Comparison of ENCODE assay signal across 9 cellular contexts in genomic region chrX:129953334-129953648, GRCh38. TPM values are rescaled to one million over a fixed set of nuclear protein-coding genes. Genes with fewer than 3 reads are reported as not detected.
DNase-seq lines count a peak whose midpoint lies in the region; ATAC-seq and TF ChIP-seq lines count a peak whose summit lies in the region.
"Had no signal": no experiment of that assay in that cellular context is flagged by ENCODE, and none has a peak within 500 bp of the region (broad histone marks: within the 10 kb centered on the region; RNA-seq: fewer than 3 reads in every experiment).

No MANE protein-coding gene starts in this region.

- CTCF ChIA-PET in SK-N-SH (lab: Yijun Ruan, JAX) = interaction anchor here (1.0 kb wide), 1 partner anchor 107 kb away, joined by 3 read pairs; no protein-coding TSS in a partner anchor

- peak overlapping the region; percentile 19 for H3K4me3 ChIP-seq in CD4-positive, CD25-positive, alpha-beta regulatory T cell (ENCODE audit: low read depth, low read length)
- H3K4me3 ChIP-seq in HUES64 (ENCODE audit: low read length) (peak overlapping the region; percentile 55), colonic mucosa (peak overlapping the region; percentile 17), neural progenitor cell (peak overlapping the region; percentile 43), SK-N-SH (ENCODE audit: low read depth in 2 of 2, low read length in 1 of 2) (no peak overlapping the region)

- no peak overlapping the region for H3K9ac ChIP-seq in HUES64 (ENCODE audit: low read depth, low read length)
- H3K9ac ChIP-seq in colonic mucosa (ENCODE audit: low read depth in 2 of 2, low read length in 2 of 2) = no peak overlapping the region
- no peak overlapping the region for H3K9ac ChIP-seq in neural progenitor cell
- no peak overlapping the region for H3K9ac ChIP-seq in SK-N-SH

- H3K36me3 ChIP-seq in CD4-positive, CD25-positive, alpha-beta regulatory T cell (ENCODE audit: control insufficient read depth, insufficient read depth, low read length) = no peaks in the 10 kb centered on the region
- H3K36me3 ChIP-seq in HUES64 (ENCODE audit: insufficient read depth, low read length) = no peaks in the 10 kb centered on the region
- H3K36me3 ChIP-seq in colonic mucosa = no peaks in the 10 kb centered on the region
- H3K36me3 ChIP-seq in neural progenitor cell = no peaks in the 10 kb centered on the region
- no peaks in the 10 kb centered on the region for H3K36me3 ChIP-seq in SK-N-SH (replicated peaks in 1 of 2; ENCODE audit: control insufficient read depth in 1 of 2, insufficient read depth in 2 of 2, low read length in 1 of 2)

- POLR2A ChIA-PET in SK-N-SH (lab: Yijun Ruan, JAX) = no interaction called here

- no peaks in the 10 kb centered on the region for H3K27me3 ChIP-seq in CD4-positive, CD25-positive, alpha-beta regulatory T cell (ENCODE audit: control insufficient read depth, insufficient read depth, low read length)
- peaks cover 71% of the 10 kb centered on the region for H3K27me3 ChIP-seq in HUES64 (ENCODE audit: insufficient read depth, low read length)
- H3K27me3 ChIP-seq in colonic mucosa = no peaks in the 10 kb centered on the region
- H3K27me3 ChIP-seq in neural progenitor cell = peaks cover 25% of the 10 kb centered on the region
- peaks cover 54% of the 10 kb centered on the region for H3K27me3 ChIP-seq in SK-N-SH (ENCODE audit: insufficient read depth)

- H3K4me2 ChIP-seq in neural progenitor cell (peak overlapping the region; percentile 71), SK-N-SH (no peak overlapping the region)

- no peak for TF ChIP-seq EP300 in SK-N-SH (IDR thresholded peaks at IDR 0.05; ENCODE audit: borderline replicate concordance in 1 of 2, low read depth in 1 of 2, low read length in 1 of 2)

- peaks cover 4% of the 10 kb centered on the region for H3K36me3 Mint-ChIP-seq in CD4-positive, CD25-positive, alpha-beta regulatory T cell
- no peaks in the 10 kb centered on the region for H3K36me3 Mint-ChIP-seq in neural progenitor cell

- ATAC-seq in CD4-positive, CD25-positive, alpha-beta regulatory T cell (ENCODE audit: low read depth in 2 of 2) = no peak
- ATAC-seq: HepG2 had no signal

- H3K4me3 Mint-ChIP-seq in CD4-positive, CD25-positive, alpha-beta regulatory T cell = peak overlapping the region; percentile 35 to 88 (median 72)
- H3K4me3 Mint-ChIP-seq in neural progenitor cell = peak overlapping the region; percentile 80

- peak overlapping the region; percentile 20 to 69 (median 29) for H3K27ac Mint-ChIP-seq in CD4-positive, CD25-positive, alpha-beta regulatory T cell
- peak overlapping the region; percentile 54 for H3K27ac Mint-ChIP-seq in neural progenitor cell

- no peaks in the 10 kb centered on the region for H3K9me2 ChIP-seq in SK-N-SH

- H2AFZ ChIP-seq in neural progenitor cell (replicated peaks) (no peak overlapping the region), SK-N-SH (ENCODE audit: low read depth) (no peak overlapping the region)

- intact Hi-C loops in colonic mucosa (cut with DNase I) = no loop called here

- DNase-seq in CD4-positive, CD25-positive, alpha-beta regulatory T cell = no peak
- DNase-seq in colonic mucosa (no peak), neural progenitor cell (ENCODE audit: low spot score) (no peak), AG08395 (ENCODE audit: low spot score) (no peak), CD1c-positive myeloid dendritic cell (ENCODE audit: extremely low spot score) (no peak), NOMO-1 treated with DMSO at 0.1 percent for 48 hours (lab: John Stamatoyannopoulos, UW; ENCODE audit: unreplicated experiment) (no peak), SK-N-SH (no peak)

- H4K20me1 ChIP-seq in neural progenitor cell (ENCODE audit: low read depth) (no peaks in the 10 kb centered on the region), SK-N-SH (ENCODE audit: insufficient read depth) (no peaks in the 10 kb centered on the region)

- no peak for TF ChIP-seq RAD21 in SK-N-SH (IDR thresholded peaks at IDR 0.05; ENCODE audit: low read length)

- H3K9me3 ChIP-seq in CD4-positive, CD25-positive, alpha-beta regulatory T cell (ENCODE audit: control insufficient read depth in 2 of 2, low read length in 2 of 2) = no peaks in the 10 kb centered on the region
- no peaks in the 10 kb centered on the region for H3K9me3 ChIP-seq in HUES64 (ENCODE audit: insufficient read depth, low read depth, low read length)
- no peaks in the 10 kb centered on the region for H3K9me3 ChIP-seq in colonic mucosa
- H3K9me3 ChIP-seq in neural progenitor cell (ENCODE audit: low read depth) = no peaks in the 10 kb centered on the region
- H3K9me3 ChIP-seq in SK-N-SH = no peaks in the 10 kb centered on the region

- peaks cover 14% of the 10 kb centered on the region for H3K4me1 ChIP-seq in CD4-positive, CD25-positive, alpha-beta regulatory T cell (ENCODE audit: control insufficient read depth, insufficient read depth, low read length, poor library complexity, severe bottlenecking)
- H3K4me1 ChIP-seq in HUES64 (ENCODE audit: insufficient read depth, low read length) (peaks cover 15% of the 10 kb centered on the region; the same call in 1 of the 2 replicates), colonic mucosa (no peaks in the 10 kb centered on the region), neural progenitor cell (peaks cover 16% of the 10 kb centered on the region), SK-N-SH (ENCODE audit: control insufficient read depth in 1 of 2, insufficient read depth in 2 of 2, low read depth in 1 of 2, low read length in 1 of 2) (peaks cover 0 to 6% of the 10 kb centered on the region in 2 experiments; a peak in 1 of 4 replicates)

- WGBS in HUES64 = 0% methylated on average over 17 of the region's 18 CpGs
- WGBS in SK-N-SH (ENCODE audit: low lambda C conversion rate) = 59% methylated on average over 9 of the region's 18 CpGs

- peaks cover 5 to 20% (median 11%) of the 10 kb centered on the region in 4 donors for H3K4me1 Mint-ChIP-seq in CD4-positive, CD25-positive, alpha-beta regulatory T cell
- peaks cover 55% of the 10 kb centered on the region for H3K4me1 Mint-ChIP-seq in neural progenitor cell

- H3F3A ChIP-seq in neural progenitor cell (ENCODE audit: low read depth) (peaks cover 47% of the 10 kb centered on the region), SK-N-SH (replicated peaks; ENCODE audit: insufficient read depth) (peaks cover 2% of the 10 kb centered on the region)

- H3K27ac ChIP-seq in CD4-positive, CD25-positive, alpha-beta regulatory T cell (ENCODE audit: insufficient read depth, low read length, poor library complexity, severe bottlenecking) = peak overlapping the region; percentile 63
- H3K27ac ChIP-seq in HUES64 (ENCODE audit: low read depth, low read length) (no peak overlapping the region), colonic mucosa (no peak overlapping the region), neural progenitor cell (no peak overlapping the region), SK-N-SH (ENCODE audit: low read depth in 2 of 2, low read length in 1 of 2) (no peak overlapping the region)

- TF ChIP-seq CTCF in colonic mucosa (IDR thresholded peaks at IDR 0.05) (no peak), neural progenitor cell (IDR thresholded peaks at IDR 0.05) (no peak), SK-N-SH (IDR thresholded peaks at IDR 0.05) (no peak)

- H3K9me3 Mint-ChIP-seq in CD4-positive, CD25-positive, alpha-beta regulatory T cell = peaks cover 0 to 2% (median 0%) of the 10 kb centered on the region in 7 donors
- no peaks in the 10 kb centered on the region for H3K9me3 Mint-ChIP-seq in neural progenitor cell

- no peaks in the 10 kb centered on the region for H3K79me2 ChIP-seq in neural progenitor cell (ENCODE audit: low read depth)
- H3K79me2 ChIP-seq in SK-N-SH (ENCODE audit: insufficient read depth) = no peaks in the 10 kb centered on the region

- H3K27me3 Mint-ChIP-seq in CD4-positive, CD25-positive, alpha-beta regulatory T cell = peaks cover 6% of the 10 kb centered on the region
- peaks cover 24% of the 10 kb centered on the region for H3K27me3 Mint-ChIP-seq in neural progenitor cell (ENCODE audit: insufficient read depth, low read depth)

TF ChIP-seq in SK-N-SH, 30 proteins besides CTCF, POLR2A, EP300 and RAD21 (continues in another document):
- TF ChIP-seq TEAD4 (IDR thresholded peaks at IDR 0.05; ENCODE audit: borderline replicate concordance, insufficient read depth) (no peak), YY1 (IDR thresholded peaks at IDR 0.05; ENCODE audit: low read depth) (no peak), GATA2 (CRISPR knock-in tag; IDR thresholded peaks at IDR 0.05) (no peak), IRF3 (IDR thresholded peaks at IDR 0.05; ENCODE audit: low read depth, low read length) (no peak)

RNA-seq across cellular contexts. Expression of gene BCORL1, which starts 29.1 kb away (rescaled TPM):
- 5.5 TPM for total RNA-seq in CD4-positive, CD25-positive, alpha-beta regulatory T cell
- polyA plus RNA-seq in CD4-positive, CD25-positive, alpha-beta regulatory T cell = 1 to 10 TPM in 2 of 4 donors, under 1 TPM in 2; 0.13 to 2.0 (median 1.0) TPM
- 4.1 TPM for polyA plus RNA-seq in HUES64 (2013, experiment 1 of 2)
- polyA plus RNA-seq in HUES64 (2013, experiment 2 of 2) = 7.0 TPM
- total RNA-seq in colonic mucosa = 10 to 100 TPM in 1 of 2 donors, 1 to 10 TPM in 1; 8.3 to 14.4 TPM
- total RNA-seq in neural progenitor cell (ENCODE audit: low replicate concordance) = 5.1 and 6.5 TPM in 2 replicates
- polyA plus RNA-seq in SK-N-SH (2012; rRNA removed) = 1.5 and 4.2 TPM in 2 replicates
- polyA plus RNA-seq in SK-N-SH (2012; cell fraction: cytosol; rRNA removed) = 2.9 and 3.5 TPM in 2 replicates
- polyA plus RNA-seq in SK-N-SH (2012; cell fraction: nucleus; rRNA removed) = 8.7 and 9.5 TPM in 2 replicates

RNA-seq across cellular contexts. Expression of gene UTP14A, which starts 47.3 kb away (rescaled TPM):
- total RNA-seq in CD4-positive, CD25-positive, alpha-beta regulatory T cell = 11.7 TPM
- 1 to 10 TPM; 5.8 to 9.5 (median 8.3) TPM for polyA plus RNA-seq in CD4-positive, CD25-positive, alpha-beta regulatory T cell
- 24.5 TPM for polyA plus RNA-seq in HUES64 (2013, experiment 1 of 2)
- polyA plus RNA-seq in HUES64 (2013, experiment 2 of 2) = 18.1 TPM
- total RNA-seq in colonic mucosa = 10 to 100 TPM in 1 of 2 donors, 1 to 10 TPM in 1; 9.9 to 17.4 TPM
- total RNA-seq in neural progenitor cell (ENCODE audit: low replicate concordance) = 8.3 and 10.9 TPM in 2 replicates
- 25.4 and 31.7 TPM in 2 replicates for polyA plus RNA-seq in SK-N-SH (2012; rRNA removed)
- polyA plus RNA-seq in SK-N-SH (2012; cell fraction: cytosol; rRNA removed) = 32.5 and 39.1 TPM in 2 replicates
- polyA plus RNA-seq in SK-N-SH (2012; cell fraction: nucleus; rRNA removed) = 20.9 and 35.7 TPM in 2 replicates

Comparison
In these comparisons a context has a peak if more than half of its experiments do, and no peak if none do; other contexts are left out.
1. H3K4me3 ChIP-seq: peak in CD4-positive, CD25-positive, alpha-beta regulatory T cell (single experiment), HUES64 (single experiment), colonic mucosa (single experiment) and neural progenitor cell (single experiment); none in SK-N-SH (0 of 2).